Comparison of ENCODE assay signal across 20 cellular contexts in the genomic region with DNA sequence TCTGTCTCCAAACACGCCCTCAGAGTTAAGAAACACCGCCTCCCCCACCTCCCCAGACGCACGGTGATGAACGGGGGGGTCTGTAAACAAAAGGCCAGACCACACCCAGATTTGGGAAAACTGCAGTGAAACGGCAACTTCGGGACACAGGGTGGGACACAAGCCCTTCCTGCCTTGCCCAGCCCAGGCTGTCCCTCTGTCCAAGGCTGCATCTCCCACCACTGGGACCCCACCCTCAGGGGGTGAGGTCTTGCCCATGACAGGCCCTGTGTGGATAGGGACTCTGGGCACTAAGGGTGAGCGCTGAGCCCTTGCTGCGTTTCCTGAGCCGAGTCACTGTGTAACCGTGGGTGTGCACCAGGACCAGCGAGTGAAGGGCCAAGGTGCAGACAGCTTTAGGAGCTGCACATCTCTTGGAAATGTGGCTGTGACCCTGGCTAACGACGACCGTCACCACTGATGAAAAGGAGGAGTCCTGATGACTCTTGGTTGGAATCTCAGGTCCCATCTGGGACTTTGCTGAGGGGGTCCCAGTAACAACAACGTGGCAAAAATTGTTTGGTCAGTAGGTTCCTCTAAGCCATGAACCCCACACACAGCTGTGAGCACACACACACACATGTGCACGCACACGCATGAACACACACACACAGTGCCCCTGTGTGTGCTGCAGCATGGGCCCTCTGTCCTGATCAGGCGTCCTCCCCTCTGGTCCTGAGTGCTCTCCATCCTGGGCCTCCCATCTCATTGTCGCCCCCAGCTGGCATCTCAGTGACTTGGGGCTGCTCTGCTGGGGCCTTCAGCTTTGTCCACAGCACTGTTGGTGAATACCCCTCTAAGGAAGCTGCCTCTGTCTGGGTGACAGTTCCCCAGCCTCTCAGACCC.
DNase-seq lines count a peak whose midpoint lies in the region; ATAC-seq and TF ChIP-seq lines count a peak whose summit lies in the region.
"Had no signal": no experiment of that assay in that cellular context is flagged by ENCODE, and none has a peak within 500 bp of the region (broad histone marks: within the 10 kb centered on the region; RNA-seq: fewer than 3 reads in every experiment).

No MANE protein-coding gene starts in this region.

- H3K4me1 ChIP-seq in hepatocyte (ENCODE audit: insufficient read depth) (no peaks in the 10 kb centered on the region), aorta (ENCODE audit: control insufficient read depth in 1 of 2, insufficient read depth in 2 of 2, low read length in 2 of 2) (no peaks in the 10 kb centered on the region)
- H3K4me1 ChIP-seq: body of pancreas had no signal

- no peaks in the 10 kb centered on the region for H3K27me3 Mint-ChIP-seq in Calu3 (ENCODE audit: unreplicated experiment)
- H3K27me3 Mint-ChIP-seq: activated T-cell treated with anti-CD3 and anti-CD28 coated beads, Interleukin-2, amount 50 U/mL, for 24 hours; CD8-positive, alpha-beta memory T cell; stimulated activated naive CD8-positive, alpha-beta T cell treated with anti-CD3 and anti-CD28 coated beads, Interleukin-15, Interleukin-2, amounts not matched to agents 100 ng/mL and 50 ng/mL, for 24 hours; type B pancreatic cell had no signal

- H3K4me3 Mint-ChIP-seq in Calu3 (ENCODE audit: low read depth, unreplicated experiment): no peak overlapping the region
- H3K4me3 Mint-ChIP-seq: activated T-cell treated with anti-CD3 and anti-CD28 coated beads, Interleukin-2, amount 50 U/mL, for 24 hours; stimulated activated naive CD8-positive, alpha-beta T cell treated with anti-CD3 and anti-CD28 coated beads, Interleukin-15, Interleukin-2, amounts not matched to agents 100 ng/mL and 50 ng/mL, for 24 hours had no signal

- no peaks in the 10 kb centered on the region for H3K36me3 ChIP-seq in hepatocyte (replicated peaks; ENCODE audit: insufficient read depth, low read depth)
- no peaks in the 10 kb centered on the region for H3K36me3 ChIP-seq in aorta (ENCODE audit: control insufficient read depth in 1 of 2, insufficient read depth in 2 of 2, low read length in 1 of 2)

- no peak overlapping the region for H3K4me2 ChIP-seq in hepatocyte

- H3K4me1 Mint-ChIP-seq in Calu3 (ENCODE audit: low read depth, unreplicated experiment): peaks cover 9% of the 10 kb centered on the region

- H3K9me3 ChIP-seq in hepatocyte (ENCODE audit: low read depth): no peaks in the 10 kb centered on the region
- H3K9me3 ChIP-seq in aorta (ENCODE audit: control insufficient read depth, low read length): no peaks in the 10 kb centered on the region
- H3K9me3 ChIP-seq: body of pancreas had no signal

- TF ChIP-seq CTCF in hepatocyte (IDR thresholded peaks at IDR 0.05; ENCODE audit: poor library complexity) (peak; percentile 3), Calu3 (IDR thresholded peaks at IDR 0.05; ENCODE audit: unreplicated experiment) (no peak)

- WGBS in hepatocyte (ENCODE audit: low lambda C conversion rate, missing lambda C conversion rate): 98% methylated on average over 19 of the region's 20 CpGs
- 90 to 91% methylated on average over 20 of the region's 20 CpGs for WGBS in aorta, 2 donors

- H4K20me1 ChIP-seq in hepatocyte (ENCODE audit: insufficient read depth, poor library complexity, severe bottlenecking): no peaks in the 10 kb centered on the region

- H3K27ac Mint-ChIP-seq in Calu3 (ENCODE audit: unreplicated experiment): no peak overlapping the region
- H3K27ac Mint-ChIP-seq: activated naive CD4-positive, alpha-beta T cell treated with anti-CD3 and anti-CD28 coated beads, Interleukin-2, amount 50 U/mL, for 72 hours; activated T-cell treated with anti-CD3 and anti-CD28 coated beads, Interleukin-2, amount 50 U/mL, for 24 hours; stimulated activated naive CD8-positive, alpha-beta T cell treated with anti-CD3 and anti-CD28 coated beads, Interleukin-15, Interleukin-2, amounts not matched to agents 100 ng/mL and 50 ng/mL, for 24 hours had no signal

- no peaks in the 10 kb centered on the region for H3K9me2 ChIP-seq in hepatocyte (replicated peaks; ENCODE audit: insufficient read depth)

- intact Hi-C loops in Right ventricle myocardium inferior (cut with DNase I): loop anchor here (5.0 kb wide), 1 partner anchor 141 kb away; the partner anchor contains the start of gene RPS6KA2
- intact Hi-C loops in left ventricle myocardium superior (cut with micrococcal nuclease): no loop called here
- intact Hi-C loops in aorta (cut with DNase I): no loop called here
- intact Hi-C loops in Calu3 (cut with micrococcal nuclease; ENCODE audit: unreplicated experiment): no loop called here

- H3K79me2 ChIP-seq in hepatocyte: no peaks in the 10 kb centered on the region

- H3K36me3 Mint-ChIP-seq in Calu3 (ENCODE audit: insufficient read depth, unreplicated experiment): peaks cover 22% of the 10 kb centered on the region
- H3K36me3 Mint-ChIP-seq: CD8-positive, alpha-beta memory T cell had no signal

- H2AFZ ChIP-seq in hepatocyte: no peak overlapping the region

- H3K9me3 Mint-ChIP-seq in Calu3 (ENCODE audit: low read depth, unreplicated experiment): no peaks in the 10 kb centered on the region
- H3K9me3 Mint-ChIP-seq: CD8-positive, alpha-beta memory T cell; type B pancreatic cell had no signal

- no peaks in the 10 kb centered on the region for H3K27me3 ChIP-seq in hepatocyte
- H3K27me3 ChIP-seq in aorta (ENCODE audit: control insufficient read depth in 1 of 2, insufficient read depth in 2 of 2, low read length in 1 of 2): no peaks in the 10 kb centered on the region
- H3K27me3 ChIP-seq: body of pancreas had no signal

- ATAC-seq in Right ventricle myocardium inferior (no peak), left ventricle myocardium superior (no peak), aorta (ENCODE audit: low FRiP score) (no peak), left lobe of liver (no peak)
- ATAC-seq: activated naive CD4-positive, alpha-beta T cell treated with anti-CD3 and anti-CD28 coated beads, Interleukin-2, amount 50 U/mL, for 72 hours; body of pancreas had no signal

- peak; percentile 35 for DNase-seq in Right ventricle myocardium inferior (ENCODE audit: missing footprints)
- DNase-seq in left ventricle myocardium superior: no peak
- no peak for DNase-seq in hepatocyte (ENCODE audit: low spot score)
- DNase-seq in aorta: peak; percentile 36 to 53
- DNase-seq in left lobe of liver (ENCODE audit: low spot score): no peak
- no peak for DNase-seq in Calu3
- no peak for DNase-seq in activated CD8-positive, alpha-beta memory T cell treated with anti-CD3 and anti-CD28 coated beads, Interleukin-2, amount 50 U/mL, for 4 hours
- DNase-seq: activated CD4-positive, alpha-beta T cell treated with anti-CD3 and anti-CD28 coated beads, Interleukin-2, amount 50 U/mL, for 48 hours; activated T-cell treated with anti-CD3 and anti-CD28 coated beads, Interleukin-2, amount 50 U/mL, for 24 hours; CD8-positive, alpha-beta memory T cell; dermis blood vessel endothelial cell; EL; NCI-H524; right cardiac atrium had no signal

- CTCF ChIA-PET in Calu3 (lab: Charles Lee): interaction anchor here (0.6 kb wide), 1 partner anchor 12 kb away, joined by 4 read pairs; no protein-coding TSS in a partner anchor

- BruUV-seq in Calu3 (replicated peaks; lab: Mats Ljungman, UMichigan): no TSS peak

- H3K4me3 ChIP-seq in hepatocyte (no peak overlapping the region), aorta (ENCODE audit: low read length in 2 of 2) (no peak overlapping the region)
- H3K4me3 ChIP-seq: body of pancreas, SK-N-MC had no signal

- H3K27ac ChIP-seq in hepatocyte: no peak overlapping the region
- H3K27ac ChIP-seq in aorta (ENCODE audit: low read depth in 1 of 2, low read length in 2 of 2): no peak overlapping the region
- H3K27ac ChIP-seq: body of pancreas, SK-N-MC had no signal

TF ChIP-seq in PFSK-1, 5 proteins besides CTCF, POLR2A, EP300 and RAD21:
- no peak for TF ChIP-seq TAF1 (IDR thresholded peaks at IDR 0.05; ENCODE audit: borderline replicate concordance, insufficient read depth, low read length)
- TF ChIP-seq FOXP2 (optimal IDR thresholded peaks at IDR 0.05; ENCODE audit: borderline replicate concordance, extremely low read depth, extremely low read length, insufficient read depth): peak; percentile 4

Comparison
In these comparisons a context has a peak if more than half of its experiments do, and no peak if none do; other contexts are left out.
1. DNase-seq: peak in Right ventricle myocardium inferior (single experiment) and aorta (2 of 2); none in left ventricle myocardium superior (single experiment), hepatocyte (single experiment), left lobe of liver (single experiment), Calu3 (single experiment) and activated CD8-positive, alpha-beta memory T cell treated with anti-CD3 and anti-CD28 coated beads, Interleukin-2, amount 50 U/mL, for 4 hours (single experiment).